Comparison of ENCODE assay signal across 9 cellular contexts in the genomic region with DNA sequence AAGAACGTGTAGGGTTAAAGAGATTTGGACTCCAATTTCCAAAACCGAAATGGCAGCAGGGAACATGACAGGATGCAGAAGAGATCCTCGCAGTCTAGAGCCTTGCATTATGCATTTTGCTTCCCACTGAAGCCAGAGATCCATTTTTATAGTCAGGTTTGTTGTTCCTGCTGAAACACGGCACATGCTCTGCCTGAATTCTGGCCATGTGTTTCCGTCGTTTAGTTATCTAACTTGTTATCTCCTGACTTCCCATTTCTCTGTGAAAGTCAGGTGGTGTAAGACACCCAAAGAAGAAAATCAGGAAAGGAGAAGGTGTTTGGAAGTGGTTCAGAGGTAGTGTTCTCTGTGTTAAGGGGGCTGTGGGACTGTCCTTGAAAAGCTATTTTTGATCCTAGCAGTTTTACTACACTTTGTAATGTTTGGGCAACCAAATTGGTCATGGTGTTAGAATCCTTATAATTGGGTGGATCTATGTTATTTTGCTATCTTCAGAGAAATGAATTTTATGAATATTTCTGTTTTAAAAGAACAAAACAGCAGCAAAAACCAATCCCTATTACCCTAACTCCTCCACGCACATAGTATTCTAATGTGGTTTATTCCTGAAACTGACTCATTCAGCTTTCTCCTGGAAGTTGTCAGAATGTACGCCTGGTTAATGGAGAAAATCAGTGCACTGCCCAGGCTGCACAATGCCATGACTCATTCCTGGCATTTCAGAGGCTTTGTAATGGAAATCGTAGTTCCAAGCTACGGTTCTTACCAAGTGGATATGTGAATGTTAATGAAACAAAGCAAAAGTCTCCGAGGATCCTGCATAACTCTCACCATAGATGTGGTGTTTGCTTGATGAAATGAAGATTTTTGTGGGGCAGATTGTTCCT.
A peak's percentile ranks its signal among the peaks of the same experiment; 100 is the strongest.
DNase-seq lines count a peak whose midpoint lies in the region; ATAC-seq and TF ChIP-seq lines count a peak whose summit lies in the region.
"Had no signal": no experiment of that assay in that cellular context is flagged by ENCODE, and none has a peak within 500 bp of the region (broad histone marks: within the 10 kb centered on the region; RNA-seq: fewer than 3 reads in every experiment).

No MANE protein-coding gene starts in this region.

- H3K9ac ChIP-seq in HUES64 (ENCODE audit: low read depth, low read length): peak overlapping the region; percentile 62

- H3K27me3 ChIP-seq in HUES64 (ENCODE audit: insufficient read depth, low read length) (no peaks in the 10 kb centered on the region), thyroid gland (no peaks in the 10 kb centered on the region)

- no peaks in the 10 kb centered on the region for H3K36me3 ChIP-seq in HUES64 (ENCODE audit: insufficient read depth, low read length)
- no peaks in the 10 kb centered on the region for H3K36me3 ChIP-seq in thyroid gland

- no peak for TF ChIP-seq POLR2A in thyroid gland (IDR thresholded peaks at IDR 0.05)

- WGBS in HUES64: 48% methylated on average over 11 of the region's 11 CpGs
- WGBS in thyroid gland, 2 donors: 61 to 67% methylated on average over 11 of the region's 11 CpGs

- H3K4me3 ChIP-seq in HUES64 (ENCODE audit: low read length): peak overlapping the region; percentile 11; the same call in 1 of the 2 replicates
- no peak overlapping the region for H3K4me3 ChIP-seq in choroid plexus epithelial cell (ENCODE audit: low read depth, low read length)
- no peak overlapping the region for H3K4me3 ChIP-seq in thyroid gland (replicated peaks in 1 of 3)

- ATAC-seq in HG02571 (IDR thresholded peaks at IDR 0.05; ENCODE audit: unreplicated experiment): no peak
- ATAC-seq in HG02588 (IDR thresholded peaks at IDR 0.05; ENCODE audit: unreplicated experiment): no peak

- no peaks in the 10 kb centered on the region for H3K9me3 ChIP-seq in HUES64 (ENCODE audit: insufficient read depth, low read depth, low read length)
- no peaks in the 10 kb centered on the region for H3K9me3 ChIP-seq in thyroid gland

- H3K27ac ChIP-seq in HUES64 (ENCODE audit: low read depth, low read length) (peak overlapping the region; percentile 85), thyroid gland (peak overlapping the region in 2 of 3 donors; percentile 48 to 68)

- H3K4me1 ChIP-seq in HUES64 (ENCODE audit: insufficient read depth, low read length): peaks cover 58% of the 10 kb centered on the region
- H3K4me1 ChIP-seq in thyroid gland: peaks cover 0 to 14% of the 10 kb centered on the region in 2 donors

- no peak for TF ChIP-seq CTCF in choroid plexus epithelial cell (conservative IDR thresholded peaks at IDR 0.05; ENCODE audit: low read depth, low read length)
- no peak for TF ChIP-seq CTCF in thyroid gland (IDR thresholded peaks at IDR 0.05)

- DNase-seq in choroid plexus epithelial cell (ENCODE audit: low read depth) (peak; percentile 93), left kidney (ENCODE audit: low read depth, low spot score) (peak; percentile 32), thyroid gland (no peak), NCI-H2196 (lab: John Stamatoyannopoulos, UW; ENCODE audit: unreplicated experiment) (no peak), DMS114 treated with DMSO at 0.1 percent for 48 hours (lab: John Stamatoyannopoulos, UW; ENCODE audit: unreplicated experiment) (no peak)
- DNase-seq: activated CD8-positive, alpha-beta memory T cell treated with anti-CD3 and anti-CD28 coated beads, Interleukin-2, amount 50 U/mL, for 48 hours had no signal

- intact Hi-C loops in thyroid gland (cut with DNase I): no loop called here

Comparison
In these comparisons a context has a peak if more than half of its experiments do, and no peak if none do; other contexts are left out.
1. DNase-seq: peak in choroid plexus epithelial cell (single experiment) and left kidney (single experiment); none in thyroid gland (0 of 2), NCI-H2196 (single experiment) and DMS114 treated with DMSO at 0.1 percent for 48 hours (single experiment).